25 cellular contexts compared by ENCODE assay signal in genomic region chr17:13947499-13947898, GRCh38.
"Had no signal": no experiment of that assay in that cellular context is flagged by ENCODE, and none has a peak within 500 bp of the region (broad histone marks: within the 10 kb centered on the region; RNA-seq: fewer than 3 reads in every experiment).

No MANE protein-coding gene starts in this region.

- H3K27ac ChIP-seq: coronary artery, esophagus squamous epithelium, foreskin keratinocyte, gastroesophageal sphincter, heart left ventricle, hepatocyte, left lung, lower lobe of right lung, transverse colon, vagina had no signal

- H3K27ac Mint-ChIP-seq: effector memory CD8-positive, alpha-beta T cell; nephron progenitor cell; stimulated activated naive B cell treated with anti-CD40 and anti-IgM and Interleukin-4, amounts not matched to agents 10 μg/mL and 1 μg/mL and 100 μg/mL, for 72 hours; stimulated activated naive CD8-positive, alpha-beta T cell treated with anti-CD3 and anti-CD28 coated beads, Interleukin-15, Interleukin-2, amounts not matched to agents 100 ng/mL and 50 ng/mL, for 24 hours had no signal

- H3K4me3 ChIP-seq: coronary artery, esophagus squamous epithelium, gastroesophageal sphincter, heart left ventricle, hepatocyte, left lung, lower lobe of right lung, prostate gland, thoracic aorta, transverse colon, vagina had no signal

- H3K4me1 ChIP-seq: foreskin keratinocyte, gastroesophageal sphincter, heart left ventricle, left lung, lower lobe of right lung, prostate gland, transverse colon, vagina had no signal

- H3K27me3 ChIP-seq: esophagus squamous epithelium, foreskin keratinocyte, gastroesophageal sphincter, heart left ventricle, hepatocyte, left lung, transverse colon, vagina had no signal

- H3K27me3 Mint-ChIP-seq: effector memory CD8-positive, alpha-beta T cell; naive thymus-derived CD8-positive, alpha-beta T cell; stimulated activated naive CD8-positive, alpha-beta T cell treated with anti-CD3 and anti-CD28 coated beads, Interleukin-15, Interleukin-2, amounts not matched to agents 100 ng/mL and 50 ng/mL, for 24 hours had no signal

- H3K36me3 ChIP-seq: esophagus squamous epithelium, gastroesophageal sphincter, heart left ventricle, left lung, lower lobe of right lung, prostate gland, thoracic aorta, transverse colon, vagina had no signal

- ATAC-seq: effector memory CD8-positive, alpha-beta T cell; foreskin keratinocyte; gastroesophageal sphincter; left lung; lower lobe of right lung; naive thymus-derived CD8-positive, alpha-beta T cell; right cardiac atrium; stimulated activated naive B cell treated with anti-CD40 and anti-IgM and Interleukin-4, amounts not matched to agents 10 μg/mL and 1 μg/mL and 100 μg/mL, for 72 hours had no signal

- H3K79me2 ChIP-seq: hepatocyte had no signal

- DNase-seq: dermis blood vessel endothelial cell; effector memory CD8-positive, alpha-beta T cell; erythroblast; esophagus squamous epithelium; foreskin keratinocyte; heart left ventricle; kidney; left lung; lower lobe of right lung; naive thymus-derived CD8-positive, alpha-beta T cell; nephron progenitor cell; nucleus accumbens; right cardiac atrium; small intestine; stimulated activated CD4-positive, alpha-beta T cell treated with anti-CD3 and anti-CD28 coated beads, Interleukin-15, amount 100 ng/mL, for 24 hours; stimulated activated CD4-positive, alpha-beta T cell treated with anti-CD3 and anti-CD28 coated beads, Interleukin-2, amount 100 ng/mL, for 48 hours; stimulated activated naive B cell treated with anti-CD40 and anti-IgM and Interleukin-4, amounts not matched to agents 10 μg/mL and 1 μg/mL and 100 μg/mL, for 72 hours; transverse colon had no signal

- H2AFZ ChIP-seq: hepatocyte had no signal

- H3K9me3 ChIP-seq: esophagus squamous epithelium, gastroesophageal sphincter, heart left ventricle, left lung, lower lobe of right lung, prostate gland, thoracic aorta, transverse colon, vagina had no signal

- H3K4me2 ChIP-seq: hepatocyte had no signal

- H3K9me3 Mint-ChIP-seq: effector memory CD8-positive, alpha-beta T cell; naive thymus-derived CD8-positive, alpha-beta T cell; stimulated activated naive CD8-positive, alpha-beta T cell treated with anti-CD3 and anti-CD28 coated beads, Interleukin-15, Interleukin-2, amounts not matched to agents 100 ng/mL and 50 ng/mL, for 24 hours had no signal

- H3K36me3 Mint-ChIP-seq: stimulated activated naive B cell treated with anti-CD40 and anti-IgM and Interleukin-4, amounts not matched to agents 10 μg/mL and 1 μg/mL and 100 μg/mL, for 72 hours had no signal

- H3K4me3 Mint-ChIP-seq: effector memory CD8-positive, alpha-beta T cell; naive thymus-derived CD8-positive, alpha-beta T cell; nephron progenitor cell; stimulated activated naive B cell treated with anti-CD40 and anti-IgM and Interleukin-4, amounts not matched to agents 10 μg/mL and 1 μg/mL and 100 μg/mL, for 72 hours; stimulated activated naive CD8-positive, alpha-beta T cell treated with anti-CD3 and anti-CD28 coated beads, Interleukin-15, Interleukin-2, amounts not matched to agents 100 ng/mL and 50 ng/mL, for 24 hours had no signal
